3 cellular contexts compared by ENCODE assay signal in the genomic region with DNA sequence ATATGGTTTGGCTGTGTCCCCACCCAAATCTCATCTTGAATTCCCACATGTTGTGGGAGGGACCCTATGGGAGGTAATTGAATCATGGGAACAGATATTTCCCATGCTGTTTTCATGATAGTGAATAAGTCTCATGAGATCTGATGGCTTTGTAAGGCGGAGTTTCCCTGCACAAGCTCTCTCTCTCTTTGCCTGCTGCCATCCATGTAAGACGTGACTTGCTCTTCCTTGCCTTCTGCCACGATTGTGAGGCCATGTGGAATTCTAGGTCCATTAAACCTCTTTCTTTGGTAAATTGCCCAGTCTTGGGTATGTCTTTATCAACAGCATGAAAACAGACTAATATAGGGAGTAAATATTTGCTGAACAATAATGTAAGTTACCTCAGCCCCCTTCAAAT. TPM values are rescaled to one million over a fixed set of nuclear protein-coding genes. Genes with fewer than 3 reads are reported as not detected.
"Had no signal": no experiment of that assay in that cellular context is flagged by ENCODE, and none has a peak within 500 bp of the region (broad histone marks: within the 10 kb centered on the region; RNA-seq: fewer than 3 reads in every experiment).

No MANE protein-coding gene starts in this region.

RNA-seq across cellular contexts. Expression of a gene that starts 4.2 kb away (rescaled TPM):
- total RNA-seq: osteocyte had no signal
- polyA plus RNA-seq: neural cell, smooth muscle cell had no signal
